In genomic region chr15:36501063-36501678, GRCh38 we compare ENCODE assay signal across 9 cellular contexts.
DNase-seq lines count a peak whose midpoint lies in the region; ATAC-seq, FAIRE-seq and TF ChIP-seq lines count a peak whose summit lies in the region.
"Had no signal": no experiment of that assay in that cellular context is flagged by ENCODE, and none has a peak within 500 bp of the region (broad histone marks: within the 10 kb centered on the region; RNA-seq: fewer than 3 reads in every experiment).

No MANE protein-coding gene starts in this region.

- H3K27me3 ChIP-seq in astrocyte (ENCODE audit: insufficient read depth, low read length) (no peaks in the 10 kb centered on the region), hepatocyte (no peaks in the 10 kb centered on the region), smooth muscle cell (ENCODE audit: low read depth) (no peaks in the 10 kb centered on the region)

- H3K4me1 Mint-ChIP-seq in astrocyte (ENCODE audit: low read depth, unreplicated experiment): peaks cover 12% of the 10 kb centered on the region

- FAIRE-seq in GM19239 (lab: Jason Lieb, UNC) (peak; percentile 72), astrocyte (lab: Jason Lieb, UNC) (peak; percentile 86)

- H3F3A ChIP-seq in smooth muscle cell (ENCODE audit: low read depth): no peaks in the 10 kb centered on the region

- H3K4me2 ChIP-seq in astrocyte (ENCODE audit: low read length) (peak overlapping the region; percentile 37), hepatocyte (peak overlapping the region; percentile 4), smooth muscle cell (peak overlapping the region; percentile 61)

- peak; percentile 83 for TF ChIP-seq CTCF in astrocyte (IDR thresholded peaks at IDR 0.05; ENCODE audit: insufficient read depth, low read depth, low read length)
- TF ChIP-seq CTCF in hepatocyte (IDR thresholded peaks at IDR 0.05; ENCODE audit: poor library complexity): peak; percentile 85
- TF ChIP-seq CTCF in smooth muscle cell (IDR thresholded peaks at IDR 0.05; ENCODE audit: borderline replicate concordance, insufficient read depth, poor library complexity, severe bottlenecking): peak; percentile 69

- H3K9ac ChIP-seq in astrocyte (ENCODE audit: low read length): no peak overlapping the region
- H3K9ac ChIP-seq in smooth muscle cell (ENCODE audit: low read depth): no peak overlapping the region

- no peak overlapping the region for H3K4me3 Mint-ChIP-seq in astrocyte (ENCODE audit: unreplicated experiment)
- H3K4me3 Mint-ChIP-seq: T-helper 1 cell treated with Interleukin-12 subunit alpha and Interleukin-12 subunit beta and Interleukin-4 antibody, amounts not matched to agents 30 μg/mL and 1 μg/mL, for 36 hours had no signal

- H4K20me1 ChIP-seq in astrocyte (ENCODE audit: insufficient read depth, low read length): no peaks in the 10 kb centered on the region
- H4K20me1 ChIP-seq in hepatocyte (ENCODE audit: insufficient read depth, poor library complexity, severe bottlenecking): no peaks in the 10 kb centered on the region
- H4K20me1 ChIP-seq in smooth muscle cell (ENCODE audit: low read depth): no peaks in the 10 kb centered on the region

- no peaks in the 10 kb centered on the region for H3K36me3 Mint-ChIP-seq in astrocyte (ENCODE audit: low read depth, unreplicated experiment)

- H3K4me1 ChIP-seq in astrocyte (ENCODE audit: insufficient read depth, low read length) (no peaks in the 10 kb centered on the region), hepatocyte (ENCODE audit: insufficient read depth) (peaks cover 22% of the 10 kb centered on the region), smooth muscle cell (ENCODE audit: low read depth) (peaks cover 3% of the 10 kb centered on the region)

- H3K36me3 ChIP-seq in astrocyte (ENCODE audit: insufficient read depth, low read length) (no peaks in the 10 kb centered on the region), hepatocyte (replicated peaks; ENCODE audit: insufficient read depth, low read depth) (no peaks in the 10 kb centered on the region), smooth muscle cell (ENCODE audit: low read depth) (no peaks in the 10 kb centered on the region)

- H3K27ac ChIP-seq in astrocyte (ENCODE audit: low read depth, low read length) (no peak overlapping the region), hepatocyte (peak overlapping the region; percentile 3), smooth muscle cell (ENCODE audit: low read depth) (no peak overlapping the region)

- ATAC-seq in HG03469 (IDR thresholded peaks at IDR 0.05; ENCODE audit: unreplicated experiment) (peak; percentile 81), HG02763 (IDR thresholded peaks at IDR 0.05; ENCODE audit: unreplicated experiment) (no peak)

- peak; percentile 27 for DNase-seq in COLO829 (ENCODE audit: low spot score)
- peak; percentile 17 for DNase-seq in GM19239 (ENCODE audit: insufficient read length, low spot score)
- DNase-seq in NCI-H526 (lab: John Stamatoyannopoulos, UW): peak; percentile 89 to 92
- DNase-seq in astrocyte (ENCODE audit: low read depth): peak; percentile 63
- DNase-seq in hepatocyte (ENCODE audit: low spot score): peak; percentile 71
- DNase-seq in smooth muscle cell (lab: John Stamatoyannopoulos, UW; ENCODE audit: unreplicated experiment): no peak

- 33% methylated on average over 5 of the region's 5 CpGs for WGBS in hepatocyte (ENCODE audit: low lambda C conversion rate, missing lambda C conversion rate)
- 33% methylated on average over 5 of the region's 5 CpGs for WGBS in smooth muscle cell (ENCODE audit: low lambda C conversion rate)

- H3K9me3 ChIP-seq in astrocyte (ENCODE audit: insufficient read depth, low read depth, low read length) (no peaks in the 10 kb centered on the region), hepatocyte (ENCODE audit: low read depth) (no peaks in the 10 kb centered on the region), smooth muscle cell (replicated peaks; ENCODE audit: low read depth) (no peaks in the 10 kb centered on the region)

- no peaks in the 10 kb centered on the region for H3K9me3 Mint-ChIP-seq in astrocyte (ENCODE audit: unreplicated experiment)
- H3K9me3 Mint-ChIP-seq: T-helper 1 cell treated with Interleukin-12 subunit alpha and Interleukin-12 subunit beta and Interleukin-4 antibody, amounts not matched to agents 30 μg/mL and 1 μg/mL, for 36 hours had no signal

- H3K4me3 ChIP-seq in astrocyte (ENCODE audit: insufficient read depth, low read depth, low read length) (no peak overlapping the region), hepatocyte (no peak overlapping the region), smooth muscle cell (no peak overlapping the region)

- H3K9me2 ChIP-seq in hepatocyte (replicated peaks; ENCODE audit: insufficient read depth): no peaks in the 10 kb centered on the region

- no peaks in the 10 kb centered on the region for H3K27me3 Mint-ChIP-seq in astrocyte (ENCODE audit: low read depth, unreplicated experiment)

- H3K27ac Mint-ChIP-seq in astrocyte (ENCODE audit: unreplicated experiment): peak overlapping the region; percentile 3
- H3K27ac Mint-ChIP-seq: T-helper 1 cell treated with Interleukin-12 subunit alpha and Interleukin-12 subunit beta and Interleukin-4 antibody, amounts not matched to agents 30 μg/mL and 1 μg/mL, for 36 hours had no signal

- H2AFZ ChIP-seq in astrocyte (ENCODE audit: low read depth, low read length) (peak overlapping the region; percentile 66), hepatocyte (no peak overlapping the region), smooth muscle cell (ENCODE audit: low read depth) (peak overlapping the region; percentile 18)

- H3K79me2 ChIP-seq in astrocyte (ENCODE audit: insufficient read depth, low read length) (no peaks in the 10 kb centered on the region), hepatocyte (no peaks in the 10 kb centered on the region), smooth muscle cell (ENCODE audit: low read depth) (no peaks in the 10 kb centered on the region)

Comparison
In these comparisons a context has a peak if more than half of its experiments do, and no peak if none do; other contexts are left out.
1. H3K4me2 ChIP-seq: peak in every context shown above with its lines; median percentile 61 in smooth muscle cell; 37 in astrocyte; 4 in hepatocyte.